In genomic region chr22:30298005-30298701, GRCh38 we compare ENCODE assay signal across 11 cellular contexts. TPM values are rescaled to one million over a fixed set of nuclear protein-coding genes. Genes with fewer than 3 reads are reported as not detected.
DNase-seq lines count a peak whose midpoint lies in the region; ATAC-seq and TF ChIP-seq lines count a peak whose summit lies in the region.
"Had no signal": no experiment of that assay in that cellular context is flagged by ENCODE, and none has a peak within 500 bp of the region (broad histone marks: within the 10 kb centered on the region; RNA-seq: fewer than 3 reads in every experiment).

No MANE protein-coding gene starts in this region.

- H3K36me3 ChIP-seq in esophagus (ENCODE audit: control insufficient read depth in 2 of 2, insufficient read depth in 2 of 2, low read length in 1 of 2) (peaks cover 29 to 68% of the 10 kb centered on the region in 2 donors), stomach (peaks cover 50 to 98% (median 96%) of the 10 kb centered on the region in 4 donors)

- ATAC-seq in HG03025 (IDR thresholded peaks at IDR 0.05; ENCODE audit: low FRiP score, unreplicated experiment) (no peak), SK-N-SH treated with all-trans-retinoic acid at 6 μM for 48 hours (no peak)
- ATAC-seq: A549 had no signal

- WGBS in esophagus, 2 donors: 61 to 67% methylated on average over 9 of the region's 9 CpGs
- WGBS in stomach, 5 donors: 37 to 57% (median 50%) methylated on average over 6 to 9 of the region's 9 CpGs

- intact Hi-C loops in stomach (cut with DNase I; ENCODE audit: low total_unique reads): no loop called here

- H3K27ac ChIP-seq in esophagus (ENCODE audit: low read depth in 2 of 2, low read length in 1 of 2): peak overlapping the region; percentile 81 to 89
- peak overlapping the region; percentile 33 to 78 (median 61) for H3K27ac ChIP-seq in stomach
- H3K27ac ChIP-seq: A549 had no signal

- TF ChIP-seq EP300 in stomach (IDR thresholded peaks at IDR 0.05): no peak

- DNase-seq in NCI-H82 (lab: John Stamatoyannopoulos, UW): peak; percentile 19
- DNase-seq in NCI-H82 treated with DMSO at 0.1 percent for 48 hours (lab: John Stamatoyannopoulos, UW; ENCODE audit: unreplicated experiment): no peak
- DNase-seq in NCI-H510A treated with DMSO at 0.1 percent for 48 hours (lab: John Stamatoyannopoulos, UW): peak; percentile 78
- peak; percentile 78 for DNase-seq in stomach
- no peak for DNase-seq in DMS114 treated with DMSO at 0.1 percent for 48 hours (lab: John Stamatoyannopoulos, UW; ENCODE audit: unreplicated experiment)
- DNase-seq: endodermal cell, HCEC 1CT had no signal

- no peaks in the 10 kb centered on the region for H3K9me3 ChIP-seq in esophagus (ENCODE audit: control insufficient read depth in 2 of 2, insufficient read depth in 1 of 2, low read depth in 1 of 2, low read length in 1 of 2)
- no peaks in the 10 kb centered on the region for H3K9me3 ChIP-seq in stomach
- H3K9me3 ChIP-seq: A549 had no signal

- TF ChIP-seq POLR2A in stomach (IDR thresholded peaks at IDR 0.05): no peak

- H3K27me3 ChIP-seq in esophagus (ENCODE audit: control insufficient read depth in 1 of 2, insufficient read depth in 2 of 2, low read length in 2 of 2) (no peaks in the 10 kb centered on the region), stomach (no peaks in the 10 kb centered on the region)

- H3K4me1 ChIP-seq in esophagus (ENCODE audit: control insufficient read depth in 2 of 2, insufficient read depth in 2 of 2, low read length in 1 of 2) (peaks cover 20 to 62% of the 10 kb centered on the region in 2 donors), stomach (peaks cover 42 to 65% (median 59%) of the 10 kb centered on the region in 4 donors)
- H3K4me1 ChIP-seq: A549 had no signal

- H3K4me3 ChIP-seq in esophagus (ENCODE audit: low read depth in 1 of 2, low read length in 2 of 2) (no peak overlapping the region), stomach (no peak overlapping the region)
- H3K4me3 ChIP-seq: A549 had no signal

- TF ChIP-seq CTCF in stomach (IDR thresholded peaks at IDR 0.05): peak in 1 of 7 experiments; percentile 8

TF ChIP-seq in SK-N-SH treated with all-trans-retinoic acid at 6 μM for 48 hours, 23 proteins besides CTCF, POLR2A, EP300 and RAD21:
- TF ChIP-seq ZNF565 (CRISPR knock-in tag; conservative IDR thresholded peaks at IDR 0.05; ENCODE audit: low read depth) (no peak), POU6F1 (CRISPR knock-in tag; IDR thresholded peaks at IDR 0.05; ENCODE audit: borderline replicate concordance, low read depth) (no peak), TCF4 (CRISPR knock-in tag; IDR thresholded peaks at IDR 0.05; ENCODE audit: borderline replicate concordance) (no peak), SNAI2 (CRISPR knock-in tag; IDR thresholded peaks at IDR 0.05) (no peak), GLIS3 (CRISPR knock-in tag; IDR thresholded peaks at IDR 0.05) (no peak)

RNA-seq across cellular contexts. Expression of gene CASTOR1, which starts 8.8 kb away (rescaled TPM):
- polyA plus RNA-seq in esophagus: 10 to 100 TPM; 29.7 to 39.3 TPM
- 10 to 100 TPM in 1 of 5 donors, 1 to 10 TPM in 4; 1.2 to 57.8 (median 3.7) TPM for total RNA-seq in stomach
- polyA plus RNA-seq in stomach: 10 to 100 TPM in 1 of 3 donors, 1 to 10 TPM in 2; 6.6 to 17.0 (median 7.3) TPM

RNA-seq across cellular contexts. Expression of gene TBC1D10A, which starts 28.6 kb away (rescaled TPM):
- polyA plus RNA-seq in esophagus (10 to 100 TPM; 30.4 to 35.3 TPM), stomach (10 to 100 TPM; 14.2 to 24.5 (median 20.3) TPM)
- 10 to 100 TPM in 3 of 5 donors, 1 to 10 TPM in 2; 2.2 to 23.2 (median 16.3) TPM for total RNA-seq in stomach

RNA-seq across cellular contexts. Expression of gene OSM, which starts 31.5 kb away (rescaled TPM):
- polyA plus RNA-seq in esophagus (under 1 TPM; 0.22 to 0.63 TPM), stomach (10 to 100 TPM in 1 of 3 donors, 1 to 10 TPM in 1, under 1 TPM in 1; 0.33 to 22.7 (median 1.1) TPM)
- 1 to 10 TPM in 1 of 5 donors, not detected in 4; 1.3 TPM for total RNA-seq in stomach
- total RNA-seq: endodermal cell had no signal
- polyA plus RNA-seq: A549 had no signal

RNA-seq across cellular contexts. Expression of gene LIF, which starts 51.6 kb away (rescaled TPM):
- polyA plus RNA-seq in esophagus (1 to 10 TPM in 1 of 2 donors, under 1 TPM in 1; 0.54 to 1.0 TPM), stomach (1 to 10 TPM in 2 of 3 donors, under 1 TPM in 1; 0.35 to 5.0 (median 1.4) TPM)
- total RNA-seq in stomach: 1 to 10 TPM in 3 of 5 donors, not detected in 2; 2.0 to 2.4 (median 2.3) TPM

RNA-seq across cellular contexts. Expression of gene SF3A1, which starts 58.5 kb away (rescaled TPM):
- polyA plus RNA-seq in esophagus: 10 to 100 TPM; 14.3 to 23.1 TPM
- total RNA-seq in stomach: 100 to 1,000 TPM in 1 of 5 donors, 10 to 100 TPM in 4; 30.3 to 316 (median 38.8) TPM
- 10 to 100 TPM; 13.6 to 15.6 (median 15.0) TPM for polyA plus RNA-seq in stomach

Comparison
In these comparisons a context has a peak if more than half of its experiments do, and no peak if none do; other contexts are left out.
1. DNase-seq: peak in NCI-H82 (single experiment), NCI-H510A treated with DMSO at 0.1 percent for 48 hours (single experiment) and stomach (single experiment); none in NCI-H82 treated with DMSO at 0.1 percent for 48 hours (single experiment) and DMS114 treated with DMSO at 0.1 percent for 48 hours (single experiment).